Comparison of ENCODE assay signal across 12 cellular contexts in the genomic region with DNA sequence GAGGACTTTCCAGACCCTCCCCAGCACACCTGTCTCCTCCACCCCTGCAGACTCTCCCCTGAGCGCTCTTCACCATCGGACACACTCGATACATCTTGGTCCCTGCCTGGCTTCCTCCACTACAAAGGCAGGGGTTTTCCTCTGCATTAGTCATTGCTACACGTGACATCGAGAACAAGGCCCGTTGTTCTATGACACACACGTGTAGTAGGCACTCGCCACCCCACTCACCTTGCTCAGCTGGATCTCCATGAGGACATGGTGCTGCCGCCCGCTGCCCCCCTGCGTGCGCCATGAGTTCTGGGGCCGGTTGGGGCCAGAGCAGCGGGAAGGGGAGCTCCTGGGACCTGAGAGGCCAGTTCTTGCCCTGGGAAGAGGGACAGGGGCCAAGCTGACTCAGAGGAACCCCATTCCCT. TPM values are rescaled to one million over a fixed set of nuclear protein-coding genes. Genes with fewer than 3 reads are reported as not detected.
A peak's percentile ranks its signal among the peaks of the same experiment; 100 is the strongest.
DNase-seq lines count a peak whose midpoint lies in the region; ATAC-seq and TF ChIP-seq lines count a peak whose summit lies in the region.
"Had no signal": no experiment of that assay in that cellular context is flagged by ENCODE, and none has a peak within 500 bp of the region (broad histone marks: within the 10 kb centered on the region; RNA-seq: fewer than 3 reads in every experiment).

No MANE protein-coding gene starts in this region.

- no peak overlapping the region for H3K9ac ChIP-seq in OCI-LY3 (ENCODE audit: low read length)

- no peak overlapping the region for H2AFZ ChIP-seq in OCI-LY3 (ENCODE audit: low read depth, low read length)
- H2AFZ ChIP-seq: GM23338 had no signal

- peaks cover 66% of the 10 kb centered on the region for H3K36me3 Mint-ChIP-seq in stimulated activated effector memory CD8-positive, alpha-beta T cell treated with anti-CD3 and anti-CD28 coated beads, Interleukin-12 subunit alpha, Interleukin-12 subunit beta, amount 100 ng/mL, for 72 hours

- H3K4me1 ChIP-seq in OCI-LY3 (ENCODE audit: low read length) (peaks cover 18% of the 10 kb centered on the region), foreskin keratinocyte (no peaks in the 10 kb centered on the region), vagina (no peaks in the 10 kb centered on the region)

- H3K9me3 ChIP-seq in OCI-LY3 (ENCODE audit: insufficient read depth, low read length), result no peaks in the 10 kb centered on the region
- no peaks in the 10 kb centered on the region for H3K9me3 ChIP-seq in vagina

- H3K27ac ChIP-seq in OCI-LY3 (ENCODE audit: low read length), result no peak overlapping the region
- H3K27ac ChIP-seq in foreskin keratinocyte, result no peak overlapping the region
- H3K27ac ChIP-seq in vagina, result no peak overlapping the region

- no peak overlapping the region for H3K4me3 ChIP-seq in OCI-LY3 (ENCODE audit: low read length)
- H3K4me3 ChIP-seq in vagina, result no peak overlapping the region
- H3K4me3 ChIP-seq: GM23338 had no signal

- TF ChIP-seq CTCF in OCI-LY3 (IDR thresholded peaks at IDR 0.05; ENCODE audit: low read depth, low read length) (no peak), foreskin keratinocyte (conservative IDR thresholded peaks at IDR 0.05) (no peak), vagina (IDR thresholded peaks at IDR 0.05) (no peak)

- no peaks in the 10 kb centered on the region for H3K9me3 Mint-ChIP-seq in stimulated activated effector memory CD8-positive, alpha-beta T cell treated with anti-CD3 and anti-CD28 coated beads, Interleukin-12 subunit alpha, Interleukin-12 subunit beta, amount 100 ng/mL, for 72 hours
- H3K9me3 Mint-ChIP-seq: dendritic cell treated with granulocyte-macrophage colony-stimulating factor and Interleukin-4, amounts not matched to agents 40 ng/mL and 50 ng/mL, for 4 days; GM23338 had no signal

- H3K27me3 ChIP-seq in OCI-LY3 (ENCODE audit: low read depth, low read length) (no peaks in the 10 kb centered on the region), foreskin keratinocyte (no peaks in the 10 kb centered on the region), vagina (no peaks in the 10 kb centered on the region)

- H3K4me1 Mint-ChIP-seq in stimulated activated effector memory CD8-positive, alpha-beta T cell treated with anti-CD3 and anti-CD28 coated beads, Interleukin-12 subunit alpha, Interleukin-12 subunit beta, amount 100 ng/mL, for 72 hours, result peaks cover 15% of the 10 kb centered on the region
- H3K4me1 Mint-ChIP-seq: GM23338 had no signal

- peak overlapping the region; percentile 23 for H3K27ac Mint-ChIP-seq in stimulated activated effector memory CD8-positive, alpha-beta T cell treated with anti-CD3 and anti-CD28 coated beads, Interleukin-12 subunit alpha, Interleukin-12 subunit beta, amount 100 ng/mL, for 72 hours
- H3K27ac Mint-ChIP-seq: dendritic cell treated with granulocyte-macrophage colony-stimulating factor and Interleukin-4, amounts not matched to agents 40 ng/mL and 50 ng/mL, for 4 days; GM23338 had no signal

- H3K4me2 ChIP-seq in OCI-LY3 (ENCODE audit: low read length), result peak overlapping the region; percentile 27
- H3K4me2 ChIP-seq: GM23338 had no signal

- ATAC-seq in foreskin keratinocyte (peak; percentile 80), HG02588 (IDR thresholded peaks at IDR 0.05; ENCODE audit: unreplicated experiment) (no peak)
- peak; percentile 98 for ATAC-seq in stimulated activated effector memory CD8-positive, alpha-beta T cell treated with anti-CD3 and anti-CD28 coated beads, Interleukin-12 subunit alpha, Interleukin-12 subunit beta, amount 100 ng/mL, for 72 hours
- ATAC-seq: GM23338 had no signal

- peak overlapping the region; percentile 11 for H3K4me3 Mint-ChIP-seq in stimulated activated effector memory CD8-positive, alpha-beta T cell treated with anti-CD3 and anti-CD28 coated beads, Interleukin-12 subunit alpha, Interleukin-12 subunit beta, amount 100 ng/mL, for 72 hours
- H3K4me3 Mint-ChIP-seq: dendritic cell treated with granulocyte-macrophage colony-stimulating factor and Interleukin-4, amounts not matched to agents 40 ng/mL and 50 ng/mL, for 4 days; GM23338 had no signal

- H4K20me1 ChIP-seq in OCI-LY3 (ENCODE audit: insufficient read depth, low read length), result no peaks in the 10 kb centered on the region

- DNase-seq in activated T-cell treated with anti-CD3 and anti-CD28 coated beads for 4 hours, result peak; percentile 59
- peak; percentile 44 to 71 for DNase-seq in foreskin keratinocyte
- no peak for DNase-seq in stimulated activated effector memory CD8-positive, alpha-beta T cell treated with anti-CD3 and anti-CD28 coated beads, Interleukin-12 subunit alpha, Interleukin-12 subunit beta, amount 100 ng/mL, for 72 hours (ENCODE audit: low spot score in 2 of 2)
- DNase-seq in SHP77 treated with DMSO at 0.1 percent for 48 hours (lab: John Stamatoyannopoulos, UW), result no peak
- DNase-seq in vagina (ENCODE audit: extremely low spot score in 2 of 2), result no peak
- no peak for DNase-seq in NCI-H2107 treated with DMSO at 0.1 percent for 48 hours (lab: John Stamatoyannopoulos, UW; ENCODE audit: unreplicated experiment)

- H3K36me3 ChIP-seq in OCI-LY3 (replicated peaks; ENCODE audit: low read depth, low read length), result peaks cover 6% of the 10 kb centered on the region
- H3K36me3 ChIP-seq in vagina, result peaks cover 0 to 62% of the 10 kb centered on the region in 2 donors

- intact Hi-C loops in vagina (cut with DNase I), result no loop called here

- no peak for TF ChIP-seq POLR2A in vagina (IDR thresholded peaks at IDR 0.05)

- no peaks in the 10 kb centered on the region for H3K79me2 ChIP-seq in OCI-LY3 (ENCODE audit: low read length)

RNA-seq across cellular contexts. Expression of gene ATG2A, which starts 16.7 kb away (rescaled TPM):
- 13.6 and 14.0 TPM in 2 replicates for total RNA-seq in foreskin keratinocyte
- polyA plus RNA-seq in foreskin keratinocyte, result 11.4 and 12.5 TPM in 2 replicates
- 27.0 TPM for total RNA-seq in vagina

RNA-seq across cellular contexts. Expression of gene EHD1, which starts 21.9 kb away (rescaled TPM):
- total RNA-seq in foreskin keratinocyte (94.9 and 114 TPM in 2 replicates), vagina (61.6 TPM)
- 90.4 and 115 TPM in 2 replicates for polyA plus RNA-seq in foreskin keratinocyte

RNA-seq across cellular contexts. Expression of gene PPP2R5B, which starts 24.2 kb away (rescaled TPM):
- total RNA-seq in foreskin keratinocyte (13.4 and 15.0 TPM in 2 replicates), vagina (16.9 TPM)
- 12.5 and 13.5 TPM in 2 replicates for polyA plus RNA-seq in foreskin keratinocyte

RNA-seq across cellular contexts. Expression of gene GPHA2, which starts 35.4 kb away (rescaled TPM):
- total RNA-seq in foreskin keratinocyte (not detected in 2 replicates), vagina (not detected)
- 0.27 TPM in 1 of 2 replicates, not detected in the other for polyA plus RNA-seq in foreskin keratinocyte
- total RNA-seq: kidney epithelial cell, LHCN-M2 had no signal

RNA-seq across cellular contexts. Expression of gene CDC42BPG, which starts 55.8 kb away (rescaled TPM):
- 10.3 and 11.1 TPM in 2 replicates for total RNA-seq in foreskin keratinocyte
- polyA plus RNA-seq in foreskin keratinocyte, result 4.7 and 5.3 TPM in 2 replicates
- 13.0 TPM for total RNA-seq in vagina

Comparison
In these comparisons a context has a peak if more than half of its experiments do, and no peak if none do; other contexts are left out.
1. DNase-seq: peak in activated T-cell treated with anti-CD3 and anti-CD28 coated beads for 4 hours (single experiment) and foreskin keratinocyte (2 of 2); none in stimulated activated effector memory CD8-positive, alpha-beta T cell treated with anti-CD3 and anti-CD28 coated beads, Interleukin-12 subunit alpha, Interleukin-12 subunit beta, amount 100 ng/mL, for 72 hours (0 of 2), SHP77 treated with DMSO at 0.1 percent for 48 hours (single experiment), vagina (0 of 2) and NCI-H2107 treated with DMSO at 0.1 percent for 48 hours (single experiment).